In the genomic region with DNA sequence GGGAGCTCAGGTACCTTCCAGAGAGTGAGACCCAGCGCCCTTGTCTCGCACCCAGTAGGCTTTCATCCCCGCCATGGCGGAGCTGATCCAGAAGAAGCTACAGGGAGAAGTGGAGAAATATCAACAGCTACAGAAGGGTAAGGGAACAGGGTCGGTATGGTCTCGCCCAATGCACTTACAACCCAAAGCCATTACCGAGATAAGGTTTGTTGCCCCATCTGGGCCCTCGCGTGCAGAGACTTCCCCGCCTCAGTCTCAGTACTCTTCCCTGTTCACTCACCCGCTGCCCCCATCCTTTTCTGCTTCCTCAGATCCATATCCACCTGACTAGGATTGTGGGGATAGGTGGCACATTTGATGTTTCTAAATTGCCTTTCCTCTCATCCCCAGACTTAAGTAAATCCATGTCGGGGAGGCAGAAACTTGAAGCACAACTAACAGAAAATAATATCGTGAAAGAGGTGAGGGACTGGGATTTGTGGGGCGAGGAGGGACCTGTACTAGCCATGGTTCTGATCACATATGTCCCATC, we compare ENCODE assay signal across 8 cellular contexts. TPM values are rescaled to one million over a fixed set of nuclear protein-coding genes. Genes with fewer than 3 reads are reported as not detected.
DNase-seq lines count a peak whose midpoint lies in the region; TF ChIP-seq lines count a peak whose summit lies in the region.

No MANE protein-coding gene starts in this region.

- H2BK120ac ChIP-seq in H9 (ENCODE audit: low read depth, low read length, poor library complexity, severe bottlenecking) = no peak overlapping the region

- H2AK5ac ChIP-seq in H9 (ENCODE audit: insufficient read length, low read length) = no peak overlapping the region

- TF ChIP-seq CTCF in BE2C (IDR thresholded peaks at IDR 0.05; ENCODE audit: low read depth, low read length) (no peak), H9 (conservative IDR thresholded peaks at IDR 0.05) (no peak)

- H3K4me1 ChIP-seq in BE2C (no peaks in the 10 kb centered on the region; the same call in 1 of the 2 replicates), H9 (ENCODE audit: insufficient read depth, low read length) (no peaks in the 10 kb centered on the region; the same call in 1 of the 2 replicates), stomach smooth muscle (ENCODE audit: control insufficient read depth, insufficient read depth, low read length) (peaks cover 23% of the 10 kb centered on the region)

- WGBS in H9 (ENCODE audit: extremely low coverage, insufficient read length, low lambda C conversion rate) = no CpG with 5 or more reads among the region's 14 CpGs

- H3K18ac ChIP-seq in H9 (ENCODE audit: insufficient read length, low read depth, low read length) = no peak overlapping the region

- H3K14ac ChIP-seq in H9 (ENCODE audit: insufficient read depth, low read length) = no peak overlapping the region

- H3K79me1 ChIP-seq in H9 (ENCODE audit: insufficient read depth, low read depth, low read length, poor library complexity, severe bottlenecking) = peaks cover 8% of the 10 kb centered on the region

- H4K8ac ChIP-seq in H9 (replicated peaks; ENCODE audit: insufficient read length, low read depth, low read length) = no peak overlapping the region

- H3K4me1 Mint-ChIP-seq in H9 = peaks cover 7 to 20% of the 10 kb centered on the region in 2 experiments
- peaks cover 41% of the 10 kb centered on the region for H3K4me1 Mint-ChIP-seq in activated CD4-positive, alpha-beta memory T cell treated with anti-CD3 and anti-CD28 coated beads for 36 hours (ENCODE audit: low read depth)

- H4K20me1 ChIP-seq in H9 (ENCODE audit: control insufficient read depth, insufficient read depth, insufficient read length) = no peaks in the 10 kb centered on the region

- H3K9ac ChIP-seq in H9 (ENCODE audit: extremely low read depth, insufficient read length, low read length) (peak overlapping the region; percentile 53), stomach smooth muscle (ENCODE audit: low read length in 2 of 2) (peak overlapping the region; percentile 92 to 93)

- POLR2A ChIA-PET in activated CD4-positive, alpha-beta memory T cell treated with anti-CD3 and anti-CD28 coated beads for 36 hours (lab: Charles Lee) = interaction anchor here (1.4 to 3.7 kb wide), 6 partner anchors 9 to 39 kb away, joined by 4 to 40 read pairs (median 18); a partner anchor contains a TSS

- no peak overlapping the region for H2BK20ac ChIP-seq in H9 (ENCODE audit: low read depth, low read length, poor library complexity, severe bottlenecking)

- H3T11ph ChIP-seq in H9 (ENCODE audit: low read length) = no peak overlapping the region

- H2BK15ac ChIP-seq in H9 (ENCODE audit: low read depth, low read length) = no peak overlapping the region

- peak overlapping the region; percentile 88 to 97 (median 97); a peak in 5 of 7 replicates for H3K27ac Mint-ChIP-seq in H9
- peak overlapping the region; percentile 80 for H3K27ac Mint-ChIP-seq in activated CD4-positive, alpha-beta memory T cell treated with anti-CD3 and anti-CD28 coated beads for 36 hours

- no peak overlapping the region for H2AFZ ChIP-seq in H9 (ENCODE audit: low read length)

- H3K9me3 ChIP-seq in BE2C = no peaks in the 10 kb centered on the region
- H3K9me3 ChIP-seq in H9 (ENCODE audit: control insufficient read depth, low read depth, low read length) = no peaks in the 10 kb centered on the region
- no peaks in the 10 kb centered on the region for H3K9me3 ChIP-seq in stomach smooth muscle (ENCODE audit: control insufficient read depth in 2 of 2, low read length in 2 of 2)

- peaks cover 29 to 75% (median 54%) of the 10 kb centered on the region in 3 experiments for H3K36me3 Mint-ChIP-seq in H9 (ENCODE audit: insufficient read depth in 1 of 3, low read depth in 3 of 3)
- H3K36me3 Mint-ChIP-seq in activated CD4-positive, alpha-beta memory T cell treated with anti-CD3 and anti-CD28 coated beads for 36 hours = peaks cover 25% of the 10 kb centered on the region

- H3K4me3 ChIP-seq in BE2C (ENCODE audit: low read depth, low read length) (peak overlapping the region; percentile 100), iPS-11a (ENCODE audit: low read depth, low read length) (peak overlapping the region; percentile 96), stomach smooth muscle (ENCODE audit: low read length in 2 of 2) (peak overlapping the region; percentile 96 to 97)

- H3K4me3 Mint-ChIP-seq in H9 = peak overlapping the region; percentile 99 to 100
- H3K4me3 Mint-ChIP-seq in activated CD4-positive, alpha-beta memory T cell treated with anti-CD3 and anti-CD28 coated beads for 36 hours = peak overlapping the region; percentile 98

- peak overlapping the region; percentile 74 for H3K4me2 ChIP-seq in H9 (ENCODE audit: insufficient read depth, insufficient read length, low read length)

- no peak overlapping the region for H3K23ac ChIP-seq in H9 (ENCODE audit: insufficient read length, low read depth, low read length)

- H3K9me3 Mint-ChIP-seq in H9 = no peaks in the 10 kb centered on the region
- H3K9me3 Mint-ChIP-seq in activated CD4-positive, alpha-beta memory T cell treated with anti-CD3 and anti-CD28 coated beads for 36 hours = no peaks in the 10 kb centered on the region

- H2BK12ac ChIP-seq in H9 (ENCODE audit: insufficient read length, low read depth, low read length) = no peak overlapping the region

- peaks cover 38% of the 10 kb centered on the region for H3K36me3 ChIP-seq in BE2C
- peaks cover 38 to 43% of the 10 kb centered on the region in 2 donors for H3K36me3 ChIP-seq in stomach smooth muscle (ENCODE audit: control insufficient read depth in 2 of 2, insufficient read depth in 2 of 2, low read length in 2 of 2)

- no peak overlapping the region for H3K4ac ChIP-seq in H9 (ENCODE audit: low read depth, low read length)

- H3K27ac ChIP-seq in H9 (ENCODE audit: insufficient read length, low read depth, low read length) = no peak overlapping the region
- H3K27ac ChIP-seq in stomach smooth muscle (ENCODE audit: low read length) = peak overlapping the region; percentile 71

- H2BK5ac ChIP-seq in H9 (ENCODE audit: insufficient read length, low read length) = no peak overlapping the region

- H4K5ac ChIP-seq in H9 (ENCODE audit: insufficient read length, low read depth, low read length) = no peak overlapping the region

- no peak overlapping the region for H3K56ac ChIP-seq in H9 (ENCODE audit: insufficient read length, low read depth, low read length)

- H3K27me3 ChIP-seq in BE2C (no peaks in the 10 kb centered on the region), H9 (ENCODE audit: insufficient read depth, low read length) (no peaks in the 10 kb centered on the region), stomach smooth muscle (ENCODE audit: control insufficient read depth in 1 of 2, insufficient read depth in 2 of 2, low read length in 2 of 2) (no peaks in the 10 kb centered on the region)

- H3K79me2 ChIP-seq in H9 (ENCODE audit: insufficient read depth, low read length) = peaks cover 7% of the 10 kb centered on the region; the same call in 1 of the 2 replicates

- no peak for DNase-seq in BE2C
- no peak for DNase-seq in H9
- no peak for DNase-seq in activated CD4-positive, alpha-beta memory T cell treated with anti-CD3 and anti-CD28 coated beads for 36 hours
- no peak for DNase-seq in medulla oblongata (ENCODE audit: extremely low spot score)
- no peak for DNase-seq in H4 (ENCODE audit: low spot score)
- no peak for DNase-seq in NCI-H2081 (lab: John Stamatoyannopoulos, UW)

- CTCF ChIA-PET in activated CD4-positive, alpha-beta memory T cell treated with anti-CD3 and anti-CD28 coated beads for 36 hours (lab: Charles Lee) = interaction anchor here (1.3 to 4.9 kb wide), 5 partner anchors 9 to 101 kb away, joined by 4 to 37 read pairs (median 6); a partner anchor contains a TSS

- intact Hi-C loops in activated CD4-positive, alpha-beta memory T cell treated with anti-CD3 and anti-CD28 coated beads for 36 hours (cut with micrococcal nuclease) = loop anchor here (1.0 kb wide), 5 partner anchors 9 to 41 kb away; a partner anchor contains a TSS

- no peaks in the 10 kb centered on the region; the same call in 1 of the 2 replicates for H3K27me3 Mint-ChIP-seq in H9 (ENCODE audit: low read depth)
- no peaks in the 10 kb centered on the region for H3K27me3 Mint-ChIP-seq in activated CD4-positive, alpha-beta memory T cell treated with anti-CD3 and anti-CD28 coated beads for 36 hours

- H4K91ac ChIP-seq in H9 (ENCODE audit: insufficient read length, low read depth, low read length) = no peak overlapping the region

- H3K23me2 ChIP-seq in H9 (ENCODE audit: insufficient read length, low read depth, low read length, poor library complexity, severe bottlenecking) = peaks cover 12% of the 10 kb centered on the region

RNA-seq across cellular contexts. Expression of a gene that starts 0.4 kb away (rescaled TPM):
- polyA plus RNA-seq in BE2C (2012; ENCODE audit: insufficient read depth, insufficient read length, low read depth) = 110 TPM
- total RNA-seq in H9 (2021) = 85.8 and 90.7 TPM in 2 replicates
- total RNA-seq in activated CD4-positive, alpha-beta memory T cell treated with anti-CD3 and anti-CD28 coated beads for 36 hours = 10 to 100 TPM; 78.5 to 90.9 TPM
- total RNA-seq in H4 (2014; rRNA removed; shearing (Covaris generic)) = 85.0 and 105 TPM in 2 replicates

RNA-seq across cellular contexts. Expression of a gene that starts 0.8 kb away (rescaled TPM):
- polyA plus RNA-seq in BE2C (2012; ENCODE audit: insufficient read depth, insufficient read length, low read depth) = 108 TPM
- 99.2 and 110 TPM in 2 replicates for total RNA-seq in H9 (2021)
- total RNA-seq in activated CD4-positive, alpha-beta memory T cell treated with anti-CD3 and anti-CD28 coated beads for 36 hours = 10 to 100 TPM; 59.4 to 60.7 TPM
- total RNA-seq in H4 (2014; rRNA removed; shearing (Covaris generic)) = 89.0 and 99.5 TPM in 2 replicates

RNA-seq across cellular contexts. Expression of a gene that starts 8.9 kb away (rescaled TPM):
- 67.6 TPM for polyA plus RNA-seq in BE2C (2012; ENCODE audit: insufficient read depth, insufficient read length, low read depth)
- 70.5 and 74.3 TPM in 2 replicates for total RNA-seq in H9 (2021)
- total RNA-seq in activated CD4-positive, alpha-beta memory T cell treated with anti-CD3 and anti-CD28 coated beads for 36 hours = 10 to 100 TPM; 24.6 to 26.0 TPM
- total RNA-seq in H4 (2014; rRNA removed; shearing (Covaris generic)) = 14.7 and 17.5 TPM in 2 replicates

RNA-seq across cellular contexts. Expression of a gene that starts 12.9 kb away (rescaled TPM):
- polyA plus RNA-seq in BE2C (2012; ENCODE audit: insufficient read depth, insufficient read length, low read depth) = 1.3 TPM
- 3.2 and 3.4 TPM in 2 replicates for total RNA-seq in H9 (2021)
- 1 to 10 TPM; 5.9 to 6.7 TPM for total RNA-seq in activated CD4-positive, alpha-beta memory T cell treated with anti-CD3 and anti-CD28 coated beads for 36 hours
- total RNA-seq in H4 (2014; rRNA removed; shearing (Covaris generic)) = not detected in 2 replicates

RNA-seq across cellular contexts. Expression of a gene that starts 18.0 kb away (rescaled TPM):
- 2,424 TPM for polyA plus RNA-seq in BE2C (2012; ENCODE audit: insufficient read depth, insufficient read length, low read depth)
- total RNA-seq in H9 (2021) = 3,216 and 3,296 TPM in 2 replicates
- total RNA-seq in activated CD4-positive, alpha-beta memory T cell treated with anti-CD3 and anti-CD28 coated beads for 36 hours = 1,000 to 10,000 TPM; 4,372 to 4,391 TPM
- total RNA-seq in H4 (2014; rRNA removed; shearing (Covaris generic)) = 2,534 and 2,796 TPM in 2 replicates
